ENCODE assay signal across 10 cellular contexts in the genomic region with DNA sequence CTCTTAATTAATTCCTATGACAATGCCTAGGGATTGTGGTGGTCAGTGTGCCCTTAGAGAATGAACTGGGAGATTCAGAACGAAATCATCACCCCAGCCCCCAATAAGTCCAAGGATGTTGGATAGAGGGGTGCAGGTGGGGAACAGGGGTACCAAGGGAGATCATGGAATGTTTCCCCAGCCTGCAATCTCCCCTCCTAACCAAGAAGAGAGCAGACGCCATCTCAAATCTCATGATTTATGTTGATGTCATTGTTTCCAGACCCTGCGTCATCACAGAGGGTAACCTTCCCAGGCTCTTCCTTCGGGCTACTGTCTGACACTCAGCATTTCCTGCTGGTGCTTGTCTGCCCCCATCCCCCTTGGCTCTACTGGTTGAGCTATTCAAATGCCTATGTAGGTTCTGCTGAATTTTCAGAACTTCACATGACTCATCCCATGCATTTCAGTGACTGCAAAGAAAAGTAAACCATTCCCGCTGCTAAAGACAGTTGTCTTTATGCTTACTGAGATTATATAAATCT. TPM values are rescaled to one million over a fixed set of nuclear protein-coding genes. Genes with fewer than 3 reads are reported as not detected.
DNase-seq lines count a peak whose midpoint lies in the region; ATAC-seq and TF ChIP-seq lines count a peak whose summit lies in the region.
"Had no signal": no experiment of that assay in that cellular context is flagged by ENCODE, and none has a peak within 500 bp of the region (broad histone marks: within the 10 kb centered on the region; RNA-seq: fewer than 3 reads in every experiment).

No MANE protein-coding gene starts in this region.

- CTCF ChIA-PET in WTC11 (lab: Charles Lee) = interaction anchor here (1.4 to 1.7 kb wide), 3 partner anchors 32 to 138 kb away, joined by 3 to 5 read pairs (median 4); no protein-coding TSS in a partner anchor

- peak overlapping the region; percentile 96 for H3K27ac Mint-ChIP-seq in WTC11

- DNase-seq in stimulated activated naive CD4-positive, alpha-beta T cell treated with Interleukin-2 at 50 U/mL for 16 hours (lab: John Stamatoyannopoulos, UW) = peak; percentile 3
- DNase-seq in stimulated activated naive CD4-positive, alpha-beta T cell (lab: John Stamatoyannopoulos, UW) = no peak
- DNase-seq in WTC11 (ENCODE audit: low spot score) = peak; percentile 33
- peak; percentile 64 to 79 for DNase-seq in foreskin fibroblast
- no peak for DNase-seq in NCI-H1694 (lab: John Stamatoyannopoulos, UW)
- DNase-seq in left cardiac atrium = no peak
- DNase-seq: GF-D8, Kasumi-1 had no signal

- no peaks in the 10 kb centered on the region for H3K36me3 Mint-ChIP-seq in WTC11

- POLR2A ChIA-PET in WTC11 (lab: Charles Lee) = interaction anchor here (0.6 to 1.2 kb wide), 2 partner anchors 18 to 56 kb away, joined by 3 read pairs; no protein-coding TSS in a partner anchor

- H3K4me1 Mint-ChIP-seq in WTC11 = peaks cover 43% of the 10 kb centered on the region

- ATAC-seq in WTC11 (peak; percentile 94), HG02798 (IDR thresholded peaks at IDR 0.05; ENCODE audit: poor library complexity, unreplicated experiment) (no peak), GM21367 (IDR thresholded peaks at IDR 0.05; ENCODE audit: unreplicated experiment) (no peak), left cardiac atrium (no peak)

- H3K27me3 Mint-ChIP-seq in WTC11 (ENCODE audit: low read depth) = no peaks in the 10 kb centered on the region

- peak overlapping the region; percentile 13; the same call in 1 of the 2 replicates for H3K4me3 Mint-ChIP-seq in WTC11

- TF ChIP-seq CTCF in WTC11 (IDR thresholded peaks at IDR 0.05) (no peak), foreskin fibroblast (IDR thresholded peaks at IDR 0.05; ENCODE audit: low read depth, low read length) (no peak)

- H3K4me3 ChIP-seq in foreskin fibroblast (ENCODE audit: low read depth in 1 of 2, low read length in 2 of 2) = no peak overlapping the region

- H3K9me3 Mint-ChIP-seq in WTC11 = no peaks in the 10 kb centered on the region

- intact Hi-C loops in left cardiac atrium (cut with DNase I) = loop anchor here in 1 of 2 donors (5.0 kb wide), 1 partner anchor 43 kb away; no protein-coding TSS in a partner anchor

TF ChIP-seq in WTC11, 78 proteins besides CTCF, POLR2A, EP300 and RAD21:
- TF ChIP-seq ZNF416 (CRISPR knock-in tag; IDR thresholded peaks at IDR 0.05) = no peak
- TF ChIP-seq ZBTB21 (CRISPR knock-in tag; IDR thresholded peaks at IDR 0.05; ENCODE audit: borderline replicate concordance) = peak; percentile 85; the same call in 1 of the 2 replicates
TF ChIP-seq in WTC11: peak in this region for 1.

RNA-seq across cellular contexts. Expression of gene ITPKB, which starts 24.7 kb away (rescaled TPM):
- total RNA-seq in WTC11 (2021) (13.1 to 15.6 TPM (median 13.5 TPM) in 3 replicates), left cardiac atrium (10 to 100 TPM; 13.8 to 18.3 TPM)

Comparison
In these comparisons a context has a peak if more than half of its experiments do, and no peak if none do; other contexts are left out.
1. DNase-seq: peak in stimulated activated naive CD4-positive, alpha-beta T cell treated with Interleukin-2 at 50 U/mL for 16 hours (single experiment), WTC11 (single experiment) and foreskin fibroblast (2 of 2); none in stimulated activated naive CD4-positive, alpha-beta T cell (0 of 6), NCI-H1694 (single experiment) and left cardiac atrium (single experiment).